ENCODE assay signal across 11 cellular contexts in genomic region chr7:130886438-130887135, GRCh38.
DNase-seq lines count a peak whose midpoint lies in the region; ATAC-seq and TF ChIP-seq lines count a peak whose summit lies in the region.
"Had no signal": no experiment of that assay in that cellular context is flagged by ENCODE, and none has a peak within 500 bp of the region (broad histone marks: within the 10 kb centered on the region; RNA-seq: fewer than 3 reads in every experiment).

No MANE protein-coding gene starts in this region.

- peaks cover 56% of the 10 kb centered on the region for H3K4me1 Mint-ChIP-seq in activated naive CD4-positive, alpha-beta T cell treated with anti-CD3 and anti-CD28 coated beads, Interleukin-2, amount 50 U/mL, for 24 hours

- BruUV-seq in mammary epithelial cell (replicated peaks; lab: Mats Ljungman, UMichigan) = TSS peak; percentile 1

- H3K9me3 ChIP-seq in mammary epithelial cell (replicated peaks; ENCODE audit: insufficient read depth, low read length) = no peaks in the 10 kb centered on the region
- H3K9me3 ChIP-seq in lung (ENCODE audit: control insufficient read depth in 2 of 2, insufficient read depth in 1 of 2, low read length in 1 of 2) = no peaks in the 10 kb centered on the region
- H3K9me3 ChIP-seq in upper lobe of left lung = no peaks in the 10 kb centered on the region
- H3K9me3 ChIP-seq: BLaER1 treated with 17β-estradiol and CSF1 and Interleukin-3, amounts not matched to agents 10 nM and 100 nM had no signal

- H3K36me3 ChIP-seq in mammary epithelial cell (ENCODE audit: insufficient read depth, low read length) = peaks cover 48% of the 10 kb centered on the region
- peaks cover 27 to 40% of the 10 kb centered on the region in 2 donors for H3K36me3 ChIP-seq in lung (ENCODE audit: control insufficient read depth in 2 of 2, insufficient read depth in 2 of 2, low read length in 2 of 2)
- H3K36me3 ChIP-seq in upper lobe of left lung = peaks cover 27 to 80% (median 47%) of the 10 kb centered on the region in 4 donors

- TF ChIP-seq CTCF in mammary epithelial cell (conservative IDR thresholded peaks at IDR 0.05 in 1 of 2, IDR thresholded peaks at IDR 0.05 in 1 of 2; ENCODE audit: extremely low read depth in 1 of 2, insufficient read depth in 1 of 2, low read depth in 1 of 2, low read length in 2 of 2) (no peak), lung (IDR thresholded peaks at IDR 0.05; ENCODE audit: control extremely low read depth, extremely low read depth) (no peak), upper lobe of left lung (IDR thresholded peaks at IDR 0.05) (no peak)

- no peaks in the 10 kb centered on the region for H3K27me3 Mint-ChIP-seq in activated naive CD4-positive, alpha-beta T cell treated with anti-CD3 and anti-CD28 coated beads, Interleukin-2, amount 50 U/mL, for 24 hours

- no peak overlapping the region for H3K4me3 Mint-ChIP-seq in activated naive CD4-positive, alpha-beta T cell treated with anti-CD3 and anti-CD28 coated beads, Interleukin-2, amount 50 U/mL, for 24 hours

- H3K4me3 ChIP-seq in mammary epithelial cell (replicated peaks in 1 of 3; ENCODE audit: insufficient read depth in 1 of 3, low read depth in 2 of 3, low read length in 3 of 3) (no peak overlapping the region), lung (no peak overlapping the region), upper lobe of left lung (no peak overlapping the region)
- H3K4me3 ChIP-seq: BLaER1 treated with 17β-estradiol and CSF1 and Interleukin-3, amounts not matched to agents 10 nM and 100 nM; K562 had no signal

- no peaks in the 10 kb centered on the region for H3K27me3 ChIP-seq in mammary epithelial cell (ENCODE audit: insufficient read depth, low read length)
- H3K27me3 ChIP-seq in lung (ENCODE audit: control insufficient read depth, insufficient read depth) = no peaks in the 10 kb centered on the region
- H3K27me3 ChIP-seq in upper lobe of left lung = no peaks in the 10 kb centered on the region
- H3K27me3 ChIP-seq: BLaER1 treated with 17β-estradiol and CSF1 and Interleukin-3, amounts not matched to agents 10 nM and 100 nM had no signal

- H3K27ac ChIP-seq in mammary epithelial cell (ENCODE audit: insufficient read depth, low read depth, low read length) (peak overlapping the region; percentile 70), lung (ENCODE audit: low read depth in 1 of 2, low read length in 1 of 2) (peak overlapping the region; percentile 35 to 61), upper lobe of left lung (peak overlapping the region; percentile 37 to 91 (median 60))

- ATAC-seq in lung (ENCODE audit: insufficient read depth, low FRiP score) (no peak), upper lobe of left lung (ENCODE audit: low FRiP score in 2 of 2) (no peak)

- peaks cover 99% of the 10 kb centered on the region for H3K79me2 ChIP-seq in mammary epithelial cell (ENCODE audit: insufficient read depth, low read length)

- peak in 1 of 4 donors; percentile 5 for TF ChIP-seq EP300 in upper lobe of left lung (IDR thresholded peaks at IDR 0.05)

- H3K4me1 ChIP-seq in mammary epithelial cell (ENCODE audit: insufficient read depth, low read length) (peaks cover 64% of the 10 kb centered on the region), lung (ENCODE audit: control insufficient read depth in 2 of 2, insufficient read depth in 2 of 2, low read length in 2 of 2) (peaks cover 24% of the 10 kb centered on the region in 2 donors), upper lobe of left lung (peaks cover 60 to 81% (median 72%) of the 10 kb centered on the region in 4 donors)

- no peak overlapping the region for H3K9ac ChIP-seq in mammary epithelial cell (ENCODE audit: insufficient read depth, low read length)

- DNase-seq in activated naive CD4-positive, alpha-beta T cell treated with Interleukin-2 at 50 U/mL for 16 hours = no peak
- DNase-seq in mammary epithelial cell (no peak), lung (ENCODE audit: low spot score) (no peak), upper lobe of left lung (peak; percentile 40 to 77), NCI-H2081 treated with DMSO at 0.1 percent for 48 hours (lab: John Stamatoyannopoulos, UW) (no peak), LoVo (ENCODE audit: low spot score) (no peak), DMS53 (lab: John Stamatoyannopoulos, UW) (no peak)
- DNase-seq: T-helper 9 cell had no signal

- dilution Hi-C loops in mammary epithelial cell (cut with HindIII; ENCODE audit: low sequenced_read_pairs) = no loop called here

- no peaks in the 10 kb centered on the region for H3K9me3 Mint-ChIP-seq in activated naive CD4-positive, alpha-beta T cell treated with anti-CD3 and anti-CD28 coated beads, Interleukin-2, amount 50 U/mL, for 24 hours

- CTCF ChIA-PET in mammary epithelial cell (lab: Charles Lee; ENCODE audit: low non-redundant PET) = no interaction called here

- no peak overlapping the region for H2AFZ ChIP-seq in mammary epithelial cell (ENCODE audit: low read depth, low read length)

- H4K20me1 ChIP-seq in mammary epithelial cell (ENCODE audit: insufficient read depth, low read length) = no peaks in the 10 kb centered on the region

- TF ChIP-seq POLR2A in upper lobe of left lung (IDR thresholded peaks at IDR 0.05) = no peak

- 82% methylated on average over 10 of the region's 10 CpGs for WGBS in mammary epithelial cell (ENCODE audit: low coverage, missing lambda C conversion rate)
- whole genome bisulfite sequencing in lung, 2 donors = 68 to 83% methylated on average over 10 of the region's 10 CpGs
- 73 to 79% methylated on average over 10 of the region's 10 CpGs for WGBS in upper lobe of left lung, 2 donors

- intact Hi-C loops in mammary epithelial cell (cut with micrococcal nuclease) = no loop called here

- H3K4me2 ChIP-seq in mammary epithelial cell (ENCODE audit: insufficient read depth, low read depth, low read length) = peak overlapping the region; percentile 21

- in situ Hi-C loops in mammary epithelial cell (cut with MboI; ENCODE audit: low sequenced_read_pairs in 2 of 2) = no loop called here

- peaks cover 24% of the 10 kb centered on the region for H3K36me3 Mint-ChIP-seq in activated naive CD4-positive, alpha-beta T cell treated with anti-CD3 and anti-CD28 coated beads, Interleukin-2, amount 50 U/mL, for 24 hours

- H3K27ac Mint-ChIP-seq in activated naive CD4-positive, alpha-beta T cell treated with anti-CD3 and anti-CD28 coated beads, Interleukin-2, amount 50 U/mL, for 24 hours = peak overlapping the region; percentile 86

Comparison
In these comparisons a context has a peak if more than half of its experiments do, and no peak if none do; other contexts are left out.
1. DNase-seq: peak in upper lobe of left lung (2 of 2); none in activated naive CD4-positive, alpha-beta T cell treated with Interleukin-2 at 50 U/mL for 16 hours (single experiment), mammary epithelial cell (single experiment), lung (single experiment), NCI-H2081 treated with DMSO at 0.1 percent for 48 hours (single experiment), LoVo (single experiment) and DMS53 (single experiment).
2. Peak in every context shown above with its lines, with median percentiles within 50 percentile points of each other: H3K27ac ChIP-seq.